ENCODE assay signal across 17 cellular contexts in the genomic region with DNA sequence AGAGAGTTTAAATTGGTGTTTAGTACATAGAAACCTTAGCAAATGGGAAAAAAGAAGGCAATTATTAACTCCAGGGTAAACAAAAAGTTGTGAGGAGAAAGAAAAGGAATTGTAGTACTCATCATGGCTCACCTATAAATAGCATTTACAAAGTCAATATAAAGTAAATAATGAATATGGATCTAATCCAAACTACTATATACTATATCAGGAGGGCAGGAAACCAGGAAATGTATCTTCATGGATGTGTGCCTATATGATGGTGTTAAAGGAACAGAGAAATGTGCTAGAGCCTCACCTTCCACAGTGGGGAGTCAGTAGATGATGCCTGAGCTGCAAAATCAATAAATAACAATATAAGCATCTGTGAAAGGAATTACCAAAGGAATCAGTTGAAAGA.
DNase-seq lines count a peak whose midpoint lies in the region; ATAC-seq and TF ChIP-seq lines count a peak whose summit lies in the region.
"Had no signal": no experiment of that assay in that cellular context is flagged by ENCODE, and none has a peak within 500 bp of the region (broad histone marks: within the 10 kb centered on the region; RNA-seq: fewer than 3 reads in every experiment).

No MANE protein-coding gene starts in this region.

- no peak for TF ChIP-seq CTCF in mucosa of descending colon (IDR thresholded peaks at IDR 0.05)

- peaks cover 6% of the 10 kb centered on the region for H3K36me3 Mint-ChIP-seq in dendritic cell treated with granulocyte-macrophage colony-stimulating factor and Interleukin-4, amounts not matched to agents 40 ng/mL and 50 ng/mL, for 4 days (ENCODE audit: low read depth)
- H3K36me3 Mint-ChIP-seq: CD8-positive, alpha-beta T cell had no signal

- no peak overlapping the region for H3K4me3 ChIP-seq in mucosa of descending colon
- H3K4me3 ChIP-seq: A549; BLaER1 treated with 17β-estradiol and CSF1 and Interleukin-3, amounts not matched to agents 10 nM and 100 nM; GM12878 had no signal

- H3K9me3 ChIP-seq in mucosa of descending colon: peaks cover 2% of the 10 kb centered on the region

- H3K9me3 Mint-ChIP-seq in dendritic cell treated with granulocyte-macrophage colony-stimulating factor and Interleukin-4, amounts not matched to agents 40 ng/mL and 50 ng/mL, for 4 days: peaks cover 17% of the 10 kb centered on the region

- no peaks in the 10 kb centered on the region for H3K4me1 ChIP-seq in mucosa of descending colon (ENCODE audit: low read depth)
- H3K4me1 ChIP-seq: A549, Caco-2 had no signal

- H3K4me3 Mint-ChIP-seq in dendritic cell treated with granulocyte-macrophage colony-stimulating factor and Interleukin-4, amounts not matched to agents 40 ng/mL and 50 ng/mL, for 4 days: no peak overlapping the region
- H3K4me3 Mint-ChIP-seq: B cell; CD4-positive, alpha-beta T cell; CD8-positive, alpha-beta T cell had no signal

- ATAC-seq in mucosa of descending colon (peak; percentile 71), GM18517 (IDR thresholded peaks at IDR 0.05; ENCODE audit: unreplicated experiment) (no peak)
- ATAC-seq: A549; CD8-positive, alpha-beta T cell; GM12878 had no signal

- intact Hi-C loops in dendritic cell treated with granulocyte-macrophage colony-stimulating factor and Interleukin-4, amounts not matched to agents 40 ng/mL and 50 ng/mL, for 4 days (cut with micrococcal nuclease): no loop called here
- intact Hi-C loops in mucosa of descending colon (cut with DNase I, micrococcal nuclease): no loop called here

- H3K27ac Mint-ChIP-seq in dendritic cell treated with granulocyte-macrophage colony-stimulating factor and Interleukin-4, amounts not matched to agents 40 ng/mL and 50 ng/mL, for 4 days: peak overlapping the region; percentile 79
- H3K27ac Mint-ChIP-seq: B cell; CD4-positive, alpha-beta T cell; CD8-positive, alpha-beta T cell had no signal

- peaks cover 63% of the 10 kb centered on the region for H3K4me1 Mint-ChIP-seq in dendritic cell treated with granulocyte-macrophage colony-stimulating factor and Interleukin-4, amounts not matched to agents 40 ng/mL and 50 ng/mL, for 4 days (ENCODE audit: low read depth)

- peak; percentile 29 for DNase-seq in DMS53 (lab: John Stamatoyannopoulos, UW)
- no peak for DNase-seq in DMS53 treated with DMSO at 0.1 percent for 48 hours (lab: John Stamatoyannopoulos, UW; ENCODE audit: unreplicated experiment)
- peak; percentile 8 for DNase-seq in HT-29 (ENCODE audit: low spot score)
- no peak for DNase-seq in mucosa of descending colon
- no peak for DNase-seq in stimulated activated CD4-positive, alpha-beta T cell treated with anti-CD3 and anti-CD28 coated beads, Interleukin-12 subunit alpha, Interleukin-12 subunit beta, amount 100 ng/mL, for 4 hours
- DNase-seq: AML-193; Caco-2; Calu3; CD4-positive, alpha-beta T cell; CD8-positive, alpha-beta T cell; DMS79 treated with DMSO at 0.1 percent for 48 hours had no signal

- no peaks in the 10 kb centered on the region for H3K36me3 ChIP-seq in mucosa of descending colon (ENCODE audit: low read depth)
- H3K36me3 ChIP-seq: BLaER1 treated with 17β-estradiol and CSF1 and Interleukin-3, amounts not matched to agents 10 nM and 100 nM had no signal

- no peaks in the 10 kb centered on the region for H3K27me3 Mint-ChIP-seq in dendritic cell treated with granulocyte-macrophage colony-stimulating factor and Interleukin-4, amounts not matched to agents 40 ng/mL and 50 ng/mL, for 4 days
- H3K27me3 Mint-ChIP-seq: B cell had no signal

Comparison
In these comparisons a context has a peak if more than half of its experiments do, and no peak if none do; other contexts are left out.
1. DNase-seq: peak in DMS53 (single experiment) and HT-29 (single experiment); none in DMS53 treated with DMSO at 0.1 percent for 48 hours (single experiment), mucosa of descending colon (0 of 3) and stimulated activated CD4-positive, alpha-beta T cell treated with anti-CD3 and anti-CD28 coated beads, Interleukin-12 subunit alpha, Interleukin-12 subunit beta, amount 100 ng/mL, for 4 hours (single experiment).